1 cellular context compared by ENCODE assay signal in the genomic region with DNA sequence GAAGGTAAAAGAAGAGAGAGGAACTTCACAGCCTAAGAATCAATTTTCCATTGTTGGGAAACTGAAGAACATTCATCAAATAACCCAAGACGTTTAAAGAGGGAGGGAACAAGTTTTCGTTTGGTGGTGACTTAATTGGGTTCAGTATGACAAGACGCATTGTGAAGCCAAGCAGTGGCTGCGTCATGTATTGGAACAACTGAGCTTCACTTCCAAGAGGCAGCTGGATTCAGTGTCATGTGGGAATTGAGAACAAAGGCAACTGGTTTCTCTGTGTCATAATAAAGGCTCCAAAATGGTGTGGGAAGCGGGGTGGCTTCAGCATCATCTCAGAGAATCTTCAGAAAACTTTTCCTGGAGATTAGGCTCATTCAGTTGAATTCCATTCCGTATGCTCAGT.
TF ChIP-seq lines count a peak whose summit lies in the region.

No MANE protein-coding gene starts in this region.

TF ChIP-seq in SK-N-SH, 30 proteins besides CTCF, POLR2A, EP300 and RAD21 (continued from another document):
- TF ChIP-seq NFIC (IDR thresholded peaks at IDR 0.05; ENCODE audit: borderline replicate concordance) (no peak), RXRA (IDR thresholded peaks at IDR 0.05; ENCODE audit: borderline replicate concordance, low read depth) (no peak), TCF12 (IDR thresholded peaks at IDR 0.05) (no peak), POLR2AphosphoS5 (IDR thresholded peaks at IDR 0.05; ENCODE audit: low read depth, low read length) (no peak), MEF2A (IDR thresholded peaks at IDR 0.05; ENCODE audit: borderline replicate concordance, low read depth) (no peak), FOXJ3 (CRISPR knock-in tag; IDR thresholded peaks at IDR 0.05) (no peak), YY1 (IDR thresholded peaks at IDR 0.05; ENCODE audit: low read depth) (no peak)
- TF ChIP-seq, protein P1, sequence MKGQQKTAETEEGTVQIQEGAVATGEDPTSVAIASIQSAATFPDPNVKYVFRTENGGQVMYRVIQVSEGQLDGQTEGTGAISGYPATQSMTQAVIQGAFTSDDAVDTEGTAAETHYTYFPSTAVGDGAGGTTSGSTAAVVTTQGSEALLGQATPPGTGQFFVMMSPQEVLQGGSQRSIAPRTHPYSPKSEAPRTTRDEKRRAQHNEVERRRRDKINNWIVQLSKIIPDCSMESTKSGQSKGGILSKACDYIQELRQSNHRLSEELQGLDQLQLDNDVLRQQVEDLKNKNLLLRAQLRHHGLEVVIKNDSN (IDR thresholded peaks at IDR 0.05; ENCODE audit: borderline replicate concordance, low read depth), result no peak
- TF ChIP-seq, protein P2, sequence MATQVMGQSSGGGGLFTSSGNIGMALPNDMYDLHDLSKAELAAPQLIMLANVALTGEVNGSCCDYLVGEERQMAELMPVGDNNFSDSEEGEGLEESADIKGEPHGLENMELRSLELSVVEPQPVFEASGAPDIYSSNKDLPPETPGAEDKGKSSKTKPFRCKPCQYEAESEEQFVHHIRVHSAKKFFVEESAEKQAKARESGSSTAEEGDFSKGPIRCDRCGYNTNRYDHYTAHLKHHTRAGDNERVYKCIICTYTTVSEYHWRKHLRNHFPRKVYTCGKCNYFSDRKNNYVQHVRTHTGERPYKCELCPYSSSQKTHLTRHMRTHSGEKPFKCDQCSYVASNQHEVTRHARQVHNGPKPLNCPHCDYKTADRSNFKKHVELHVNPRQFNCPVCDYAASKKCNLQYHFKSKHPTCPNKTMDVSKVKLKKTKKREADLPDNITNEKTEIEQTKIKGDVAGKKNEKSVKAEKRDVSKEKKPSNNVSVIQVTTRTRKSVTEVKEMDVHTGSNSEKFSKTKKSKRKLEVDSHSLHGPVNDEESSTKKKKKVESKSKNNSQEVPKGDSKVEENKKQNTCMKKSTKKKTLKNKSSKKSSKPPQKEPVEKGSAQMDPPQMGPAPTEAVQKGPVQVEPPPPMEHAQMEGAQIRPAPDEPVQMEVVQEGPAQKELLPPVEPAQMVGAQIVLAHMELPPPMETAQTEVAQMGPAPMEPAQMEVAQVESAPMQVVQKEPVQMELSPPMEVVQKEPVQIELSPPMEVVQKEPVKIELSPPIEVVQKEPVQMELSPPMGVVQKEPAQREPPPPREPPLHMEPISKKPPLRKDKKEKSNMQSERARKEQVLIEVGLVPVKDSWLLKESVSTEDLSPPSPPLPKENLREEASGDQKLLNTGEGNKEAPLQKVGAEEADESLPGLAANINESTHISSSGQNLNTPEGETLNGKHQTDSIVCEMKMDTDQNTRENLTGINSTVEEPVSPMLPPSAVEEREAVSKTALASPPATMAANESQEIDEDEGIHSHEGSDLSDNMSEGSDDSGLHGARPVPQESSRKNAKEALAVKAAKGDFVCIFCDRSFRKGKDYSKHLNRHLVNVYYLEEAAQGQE (IDR thresholded peaks at IDR 0.05; ENCODE audit: low read depth, low read length), result no peak
